12 cellular contexts compared by ENCODE assay signal in the genomic region with DNA sequence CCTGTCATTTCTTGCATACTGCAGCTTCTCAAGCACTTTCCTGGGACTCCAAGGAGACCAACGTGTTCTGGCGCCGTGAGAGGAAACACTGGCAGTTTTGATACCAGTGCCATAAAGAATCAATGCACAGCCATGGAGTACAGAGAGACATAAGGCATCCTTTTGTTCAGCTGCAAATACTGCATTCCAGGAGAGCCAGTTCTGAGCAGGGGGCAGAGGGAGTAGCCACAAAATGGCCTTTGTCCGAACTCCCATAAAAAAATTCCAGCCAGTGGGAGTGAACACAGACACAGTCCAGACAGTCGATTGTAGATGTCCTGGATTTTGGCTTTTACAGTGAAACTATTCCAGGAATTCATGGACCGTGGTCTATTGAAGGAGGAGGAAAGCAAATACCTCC. TPM values are rescaled to one million over a fixed set of nuclear protein-coding genes. Genes with fewer than 3 reads are reported as not detected.
DNase-seq lines count a peak whose midpoint lies in the region; ATAC-seq, FAIRE-seq and TF ChIP-seq lines count a peak whose summit lies in the region.
"Had no signal": no experiment of that assay in that cellular context is flagged by ENCODE, and none has a peak within 500 bp of the region (broad histone marks: within the 10 kb centered on the region; RNA-seq: fewer than 3 reads in every experiment).

No MANE protein-coding gene starts in this region.

- TF ChIP-seq POLR2A in esophagus squamous epithelium (IDR thresholded peaks at IDR 0.05) = no peak

- H3K4me1 Mint-ChIP-seq in nephron = peaks cover 19% of the 10 kb centered on the region
- H3K4me1 Mint-ChIP-seq: B cell had no signal

- H3K36me3 Mint-ChIP-seq in nephron (ENCODE audit: low read depth) = peaks cover 3% of the 10 kb centered on the region

- H3K79me2 ChIP-seq in ACC112 (ENCODE audit: control insufficient read depth, insufficient read depth, low read length, unreplicated experiment) = no peaks in the 10 kb centered on the region

- no peaks in the 10 kb centered on the region for H3K9me3 ChIP-seq in esophagus squamous epithelium
- H3K9me3 ChIP-seq: lower lobe of right lung, Peyer's patch had no signal

- no peak for ATAC-seq in HG02981 (IDR thresholded peaks at IDR 0.05; ENCODE audit: unreplicated experiment)
- ATAC-seq: activated CD8-positive, alpha-beta T cell treated with anti-CD3 and anti-CD28 coated beads, Interleukin-2, amount 10 ng/mL, durations not matched to agents 7 days and 5 days had no signal

- H3K27ac ChIP-seq in ACC112 (ENCODE audit: low read depth, low read length) (no peak overlapping the region), esophagus squamous epithelium (no peak overlapping the region)
- H3K27ac ChIP-seq: lower lobe of right lung had no signal

- 55 to 74% methylated on average over 5 to 6 of the region's 6 CpGs for WGBS in esophagus squamous epithelium, 2 donors

- H3K9me3 Mint-ChIP-seq in nephron = peaks cover 2% of the 10 kb centered on the region

- intact Hi-C loops in esophagus squamous epithelium (cut with DNase I) = no loop called here

- peak overlapping the region; percentile 72 for H2AFZ ChIP-seq in ACC112 (ENCODE audit: low read length, unreplicated experiment)

- H3K27me3 ChIP-seq in ACC112 (ENCODE audit: insufficient read depth, low read length) (no peaks in the 10 kb centered on the region), esophagus squamous epithelium (peaks cover 0 to 2% (median 0%) of the 10 kb centered on the region in 4 donors)
- H3K27me3 ChIP-seq: Peyer's patch had no signal

- no peaks in the 10 kb centered on the region for H3K27me3 Mint-ChIP-seq in nephron (ENCODE audit: low read depth)

- FAIRE-seq in endometrium (lab: Jason Lieb, UNC) = peak; percentile 63

- no peak for TF ChIP-seq CTCF in nephron (IDR thresholded peaks at IDR 0.05; ENCODE audit: unreplicated experiment in 3 of 3)
- no peak for TF ChIP-seq CTCF in esophagus squamous epithelium (IDR thresholded peaks at IDR 0.05)

- H3K36me3 ChIP-seq in ACC112 (ENCODE audit: insufficient read depth, low read length) (no peaks in the 10 kb centered on the region), esophagus squamous epithelium (no peaks in the 10 kb centered on the region)
- H3K36me3 ChIP-seq: lower lobe of right lung, Peyer's patch had no signal

- peak overlapping the region in 2 of 3 experiments; percentile 12 to 41 for H3K4me3 Mint-ChIP-seq in nephron
- H3K4me3 Mint-ChIP-seq: activated CD8-positive, alpha-beta T cell treated with anti-CD3 and anti-CD28 coated beads, Interleukin-2, amount 10 ng/mL, durations not matched to agents 7 days and 5 days; B cell had no signal

- H3K4me3 ChIP-seq in ACC112 (ENCODE audit: low read depth, low read length) (no peak overlapping the region), esophagus squamous epithelium (no peak overlapping the region)
- H3K4me3 ChIP-seq: lower lobe of right lung, Peyer's patch had no signal

- H3K27ac Mint-ChIP-seq in nephron = peak overlapping the region; percentile 88 to 89 (median 89)
- H3K27ac Mint-ChIP-seq: activated CD8-positive, alpha-beta T cell treated with anti-CD3 and anti-CD28 coated beads, Interleukin-2, amount 10 ng/mL, durations not matched to agents 7 days and 5 days; B cell had no signal

- H3K4me1 ChIP-seq in ACC112 (ENCODE audit: control insufficient read depth, insufficient read depth, low read length, unreplicated experiment) (peaks cover 12% of the 10 kb centered on the region), esophagus squamous epithelium (peaks cover 0 to 4% (median 0%) of the 10 kb centered on the region in 3 donors)
- H3K4me1 ChIP-seq: lower lobe of right lung had no signal

- DNase-seq in HuH-7.5 (ENCODE audit: low spot score) = peak; percentile 49
- DNase-seq in cerebellar nuclear complex (lab: John Stamatoyannopoulos, UW) = no peak
- DNase-seq in NCI-H2081 treated with DMSO at 0.1 percent for 48 hours (lab: John Stamatoyannopoulos, UW) = no peak
- no peak for DNase-seq in esophagus squamous epithelium (lab: John Stamatoyannopoulos, UW)
- DNase-seq: activated CD8-positive, alpha-beta T cell treated with anti-CD3 and anti-CD28 coated beads, Interleukin-2, amount 10 ng/mL, durations not matched to agents 7 days and 5 days; lower lobe of right lung; Peyer's patch had no signal

RNA-seq across cellular contexts. Expression of gene TEKT3, which starts 36.2 kb away (rescaled TPM):
- total RNA-seq in esophagus squamous epithelium = under 1 TPM in 1 of 4 donors, not detected in 3; 0.83 TPM
- total RNA-seq: activated CD8-positive, alpha-beta T cell treated with anti-CD3 and anti-CD28 coated beads, Interleukin-2, amount 10 ng/mL, durations not matched to agents 7 days and 5 days had no signal
